In the genomic region with DNA sequence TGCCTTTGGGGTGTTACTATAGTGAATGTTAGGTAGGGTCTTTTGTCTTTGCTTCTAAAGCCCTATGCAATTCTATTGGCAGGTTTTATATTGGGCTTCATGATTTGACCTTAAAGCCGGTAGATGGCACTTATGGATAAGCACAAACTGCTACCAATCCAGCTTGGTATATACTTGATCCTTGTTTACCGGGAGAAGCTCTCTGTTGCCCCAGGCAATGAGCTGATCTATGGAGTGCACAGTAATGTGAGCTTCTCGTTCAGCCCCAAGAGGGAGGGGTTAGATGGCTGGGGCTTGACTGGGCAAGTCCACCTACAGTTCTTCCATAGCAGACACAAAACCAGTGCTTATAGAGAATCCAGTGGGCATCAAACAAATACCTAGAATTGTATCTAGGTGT, we compare ENCODE assay signal across 19 cellular contexts.
DNase-seq lines count a peak whose midpoint lies in the region; ATAC-seq, FAIRE-seq and TF ChIP-seq lines count a peak whose summit lies in the region.
"Had no signal": no experiment of that assay in that cellular context is flagged by ENCODE, and none has a peak within 500 bp of the region (broad histone marks: within the 10 kb centered on the region; RNA-seq: fewer than 3 reads in every experiment).

No MANE protein-coding gene starts in this region.

- no peaks in the 10 kb centered on the region for H3K9me1 ChIP-seq in keratinocyte (ENCODE audit: control insufficient read depth, extremely low read depth, insufficient read depth, low read length)

- no peak for TF ChIP-seq POLR2A in thyroid gland (IDR thresholded peaks at IDR 0.05)

- no peaks in the 10 kb centered on the region for H4K20me1 ChIP-seq in keratinocyte (ENCODE audit: control insufficient read depth, extremely low read depth, insufficient read depth, low read length)

- H3K36me3 ChIP-seq in keratinocyte (ENCODE audit: control insufficient read depth in 2 of 2, extremely low read depth in 1 of 2, insufficient read depth in 2 of 2, low read length in 2 of 2) (no peaks in the 10 kb centered on the region), thyroid gland (no peaks in the 10 kb centered on the region)
- H3K36me3 ChIP-seq: heart right ventricle had no signal

- no peak overlapping the region for H3K9ac ChIP-seq in keratinocyte (ENCODE audit: control insufficient read depth, extremely low read depth, insufficient read depth, low read length)
- H3K9ac ChIP-seq: GM23248 had no signal

- H3K4me1 ChIP-seq in keratinocyte (ENCODE audit: control insufficient read depth, extremely low read depth, insufficient read depth, low read length): peaks cover 6% of the 10 kb centered on the region
- no peaks in the 10 kb centered on the region for H3K4me1 ChIP-seq in thyroid gland
- H3K4me1 ChIP-seq: heart right ventricle had no signal

- WGBS in thyroid gland, 2 donors: 66 to 90% methylated on average over 1 to 3 of the region's 3 CpGs

- H3K27me3 ChIP-seq in keratinocyte (ENCODE audit: control insufficient read depth, extremely low read depth, insufficient read depth, low read length) (no peaks in the 10 kb centered on the region), thyroid gland (no peaks in the 10 kb centered on the region)

- intact Hi-C loops in Right ventricle myocardium superior (cut with DNase I): no loop called here
- intact Hi-C loops in thyroid gland (cut with DNase I): no loop called here

- CTCF ChIA-PET in RWPE1 (lab: Yijun Ruan, JAX): interaction anchor here (0.6 to 1.0 kb wide), 3 partner anchors 37 to 1235 kb away, joined by 3 to 5 read pairs (median 3); no protein-coding TSS in a partner anchor

- peak overlapping the region; percentile 37 for H3K4me2 ChIP-seq in keratinocyte (ENCODE audit: control insufficient read depth, extremely low read depth, insufficient read depth, low read depth, low read length)

- no peaks in the 10 kb centered on the region for H3K79me2 ChIP-seq in keratinocyte (ENCODE audit: control insufficient read depth, insufficient read depth, low read length)

- POLR2A ChIA-PET in RWPE1 (lab: Yijun Ruan, JAX; ENCODE audit: low non-redundant PET): no interaction called here

- peak; percentile 81 for FAIRE-seq in keratinocyte (lab: Jason Lieb, UNC)
- FAIRE-seq: GM12878 had no signal

- dilution Hi-C loops in keratinocyte (cut with MboI; ENCODE audit: extremely low pct_ligation_motif_present, low sequenced_read_pairs): no loop called here

- H3K4me3 ChIP-seq in keratinocyte (ENCODE audit: control insufficient read depth in 2 of 3, extremely low read depth in 1 of 3, insufficient read depth in 2 of 3, low read depth in 1 of 3, low read length in 3 of 3): no peak overlapping the region
- no peak overlapping the region for H3K4me3 ChIP-seq in thyroid gland (replicated peaks in 1 of 3)
- H3K4me3 ChIP-seq: coronary artery, GM12878, GM23248, heart right ventricle had no signal

- H3K27ac ChIP-seq in RWPE1 (no peak overlapping the region), keratinocyte (ENCODE audit: control insufficient read depth, insufficient read depth, low read length) (no peak overlapping the region), thyroid gland (no peak overlapping the region)
- H3K27ac ChIP-seq: coronary artery, GM23248, heart right ventricle had no signal

- ATAC-seq in Right ventricle myocardium superior (ENCODE audit: poor library complexity): no peak
- ATAC-seq: GM12878, heart right ventricle, right cardiac atrium had no signal

- H2AFZ ChIP-seq in keratinocyte (ENCODE audit: control insufficient read depth, low read length): no peak overlapping the region
- H2AFZ ChIP-seq: GM23248 had no signal

- no peaks in the 10 kb centered on the region for H3K9me3 ChIP-seq in keratinocyte (ENCODE audit: control insufficient read depth, low read depth, low read length)
- no peaks in the 10 kb centered on the region for H3K9me3 ChIP-seq in thyroid gland
- H3K9me3 ChIP-seq: heart right ventricle had no signal

- DNase-seq in GM04503 (ENCODE audit: low read depth): peak; percentile 7
- peak; percentile 14 for DNase-seq in NCI-H1417 treated with DMSO at 0.1 percent for 48 hours (lab: John Stamatoyannopoulos, UW)
- DNase-seq in RWPE1 (ENCODE audit: low spot score): peak; percentile 65
- DNase-seq in keratinocyte (ENCODE audit: low read depth, low spot score): peak; percentile 52
- no peak for DNase-seq in GOT3 (lab: John Stamatoyannopoulos, UW)
- DNase-seq in Right ventricle myocardium superior: no peak
- no peak for DNase-seq in thyroid gland
- DNase-seq: activated B cell treated with CpG ODN at 0.5 μM for 24 hours; activated effector memory CD4-positive, alpha-beta T cell treated with Interleukin-2 at 50 U/mL for 16 hours; aorta; CD4-positive, alpha-beta T cell; erythroblast; GM23248; heart right ventricle; Karpas-422; NCI-H226; right cardiac atrium had no signal

- TF ChIP-seq CTCF in RWPE1 (conservative IDR thresholded peaks at IDR 0.05; ENCODE audit: low read depth) (no peak), keratinocyte (optimal IDR thresholded peaks at IDR 0.05 in 1 of 3, IDR thresholded peaks at IDR 0.05 in 1 of 3, conservative IDR thresholded peaks at IDR 0.05 in 1 of 3; ENCODE audit: extremely low read depth in 1 of 3, insufficient read depth in 2 of 3, low read length in 3 of 3) (no peak), thyroid gland (IDR thresholded peaks at IDR 0.05) (no peak)

Comparison
In these comparisons a context has a peak if more than half of its experiments do, and no peak if none do; other contexts are left out.
1. DNase-seq: peak in GM04503 (single experiment), NCI-H1417 treated with DMSO at 0.1 percent for 48 hours (single experiment), RWPE1 (single experiment) and keratinocyte (single experiment); none in GOT3 (single experiment), Right ventricle myocardium superior (single experiment) and thyroid gland (0 of 2).